Comparison of ENCODE assay signal across 8 cellular contexts in genomic region chr14:105093426-105094192, GRCh38. TPM values are rescaled to one million over a fixed set of nuclear protein-coding genes. Genes with fewer than 3 reads are reported as not detected.
A peak's percentile ranks its signal among the peaks of the same experiment; 100 is the strongest.
DNase-seq lines count a peak whose midpoint lies in the region.

No MANE protein-coding gene starts in this region.

- H3K4me3 ChIP-seq in HAP-1, result peak overlapping the region; percentile 65
- no peak overlapping the region for H3K4me3 ChIP-seq in endocrine pancreas (ENCODE audit: control insufficient read depth, insufficient read depth, low read length)

- in situ Hi-C loops in HAP-1 (cut with MboI; ENCODE audit: low sequenced_read_pairs), result no loop called here

- H3K9ac ChIP-seq in endocrine pancreas (ENCODE audit: control insufficient read depth, insufficient read depth, low read length), result peak overlapping the region; percentile 62

- H3K4me1 ChIP-seq in HAP-1, result peaks cover 11% of the 10 kb centered on the region
- no peaks in the 10 kb centered on the region for H3K4me1 ChIP-seq in endocrine pancreas (ENCODE audit: control insufficient read depth, insufficient read depth, low read length)

- H3K27me3 ChIP-seq in HAP-1 (ENCODE audit: low read depth), result no peaks in the 10 kb centered on the region
- no peaks in the 10 kb centered on the region for H3K27me3 ChIP-seq in endocrine pancreas (ENCODE audit: control insufficient read depth, insufficient read depth, low read length)

- DNase-seq in ELF-1 (ENCODE audit: low read depth, low spot score), result peak; percentile 93
- peak; percentile 79 to 96 for DNase-seq in HAP-1 (ENCODE audit: low spot score in 2 of 2)
- peak; percentile 94 for DNase-seq in NCI-H2227 (lab: John Stamatoyannopoulos, UW; ENCODE audit: unreplicated experiment)
- DNase-seq in activated CD8-positive, alpha-beta memory T cell treated with anti-CD3 and anti-CD28 coated beads for 4 hours (ENCODE audit: low read depth in 2 of 2), result peak; percentile 50
- peak; percentile 55 for DNase-seq in mucosa of gallbladder (ENCODE audit: low spot score)
- peak; percentile 45 to 81 for DNase-seq in stimulated activated CD8-positive, alpha-beta memory T cell treated with anti-CD3 and anti-CD28 coated beads, Interleukin-7, amount 100 ng/mL, for 4 hours (ENCODE audit: low read depth in 2 of 2)
- no peak for DNase-seq in epidermal melanocyte (ENCODE audit: insufficient read length, low spot score)

- peaks cover under 1% of the 10 kb centered on the region; the same call in 1 of the 2 replicates for H3K9me3 ChIP-seq in HAP-1
- no peaks in the 10 kb centered on the region for H3K9me3 ChIP-seq in endocrine pancreas (ENCODE audit: control insufficient read depth, low read length)

- H3K36me3 ChIP-seq in HAP-1 (replicated peaks) (no peaks in the 10 kb centered on the region), endocrine pancreas (ENCODE audit: control insufficient read depth, insufficient read depth, low read length) (no peaks in the 10 kb centered on the region)

RNA-seq across cellular contexts. Expression of gene GPR132, which starts 28.4 kb away (rescaled TPM):
- total RNA-seq in mucosa of gallbladder, result 3.7 TPM
